ENCODE assay signal across 9 cellular contexts in genomic region chr17:74759243-74759801, GRCh38. TPM values are rescaled to one million over a fixed set of nuclear protein-coding genes. Genes with fewer than 3 reads are reported as not detected.
DNase-seq lines count a peak whose midpoint lies in the region; ATAC-seq, FAIRE-seq and TF ChIP-seq lines count a peak whose summit lies in the region.
"Had no signal": no experiment of that assay in that cellular context is flagged by ENCODE, and none has a peak within 500 bp of the region (broad histone marks: within the 10 kb centered on the region; RNA-seq: fewer than 3 reads in every experiment).

No MANE protein-coding gene starts in this region.

- no peaks in the 10 kb centered on the region for H3K9me3 ChIP-seq in SJCRH30 (replicated peaks)
- no peaks in the 10 kb centered on the region for H3K9me3 ChIP-seq in small intestine (ENCODE audit: control insufficient read depth, low read depth)
- H3K9me3 ChIP-seq in testis: no peaks in the 10 kb centered on the region

- H3K27ac ChIP-seq in SJCRH30 (no peak overlapping the region; the same call in 1 of the 2 replicates), cingulate gyrus (ENCODE audit: low read depth, low read length) (peak overlapping the region; percentile 75), small intestine (ENCODE audit: low read depth in 1 of 2, low read length in 1 of 2) (peak overlapping the region; percentile 85 to 92), testis (peak overlapping the region in 1 of 2 donors; percentile 14)

- no peak overlapping the region for H3K4me3 ChIP-seq in SJCRH30
- peak overlapping the region in 1 of 2 donors; percentile 37 for H3K4me3 ChIP-seq in small intestine (ENCODE audit: low read depth in 1 of 2, low read length in 2 of 2)
- no peak overlapping the region for H3K4me3 ChIP-seq in testis

- intact Hi-C loops in testis (cut with DNase I; ENCODE audit: low total_unique reads): no loop called here

- no peaks in the 10 kb centered on the region for H3K27me3 ChIP-seq in SJCRH30
- no peaks in the 10 kb centered on the region for H3K27me3 ChIP-seq in small intestine (ENCODE audit: control insufficient read depth in 2 of 2, insufficient read depth in 2 of 2, low read length in 2 of 2)
- H3K27me3 ChIP-seq in testis: no peaks in the 10 kb centered on the region

- 21 to 56% (median 29%) methylated on average over 8 to 9 of the region's 9 CpGs for WGBS in small intestine, 3 donors
- 55 to 65% methylated on average over 4 to 9 of the region's 9 CpGs for WGBS in testis, 2 donors

- no peak for TF ChIP-seq POLR2A in testis (IDR thresholded peaks at IDR 0.05)

- H3K36me3 ChIP-seq in SJCRH30 (no peaks in the 10 kb centered on the region), small intestine (ENCODE audit: control insufficient read depth in 2 of 2, insufficient read depth in 2 of 2, low read length in 2 of 2) (peaks cover 2 to 6% of the 10 kb centered on the region in 2 donors), testis (ENCODE audit: low read depth, missing control alignments) (no peaks in the 10 kb centered on the region)

- peak; percentile 37 for TF ChIP-seq CTCF in GM13977 (IDR thresholded peaks at IDR 0.05; ENCODE audit: extremely low read depth, insufficient read depth, missing control alignments)
- no peak for TF ChIP-seq CTCF in testis (IDR thresholded peaks at IDR 0.05)

- H3K4me1 ChIP-seq in SJCRH30 (peaks cover 53% of the 10 kb centered on the region), small intestine (ENCODE audit: control insufficient read depth in 2 of 2, insufficient read depth in 1 of 2, low read depth in 1 of 2, low read length in 1 of 2) (peaks cover 31 to 40% of the 10 kb centered on the region in 2 donors), testis (peaks cover 60% of the 10 kb centered on the region)

- DNase-seq in GM13977 (ENCODE audit: low spot score): peak; percentile 67
- peak; percentile 69 to 80 for DNase-seq in SJCRH30
- DNase-seq in small intestine: peak; percentile 58
- no peak for DNase-seq in globus pallidus (ENCODE audit: low spot score)
- no peak for DNase-seq in testis

- FAIRE-seq in small intestine (lab: Jason Lieb, UNC): no peak

- ATAC-seq in HG02642 (IDR thresholded peaks at IDR 0.05; ENCODE audit: poor library complexity, unreplicated experiment) (peak; percentile 65), HG03280 (IDR thresholded peaks at IDR 0.05; ENCODE audit: unreplicated experiment) (no peak)

- in situ Hi-C loops in GM13977 (cut with MboI; ENCODE audit: low pct_unique_long_range_greater_than_20kb, low sequenced_read_pairs, unreplicated experiment): loop anchor here (25.0 kb wide), 1 partner anchor 428 kb away; the partner anchor contains the start of gene SUMO2

RNA-seq across cellular contexts. Expression of gene NHERF1, which starts 10.9 kb away (rescaled TPM):
- 42.0 and 45.4 TPM in 2 replicates for total RNA-seq in SJCRH30 (2014; rRNA removed; shearing (Covaris generic))
- polyA plus RNA-seq in small intestine (100 to 1,000 TPM; 231 to 592 (median 569) TPM), testis (ENCODE audit: insufficient read depth, low read depth, low replicate concordance) (69.2 TPM)
- total RNA-seq in testis: 10 to 100 TPM; 26.9 to 28.6 TPM

RNA-seq across cellular contexts. Expression of gene NAT9, which starts 16.8 kb away (rescaled TPM):
- 47.7 and 50.1 TPM in 2 replicates for total RNA-seq in SJCRH30 (2014; rRNA removed; shearing (Covaris generic))
- polyA plus RNA-seq in small intestine (10 to 100 TPM; 12.4 to 28.3 (median 16.3) TPM), testis (ENCODE audit: insufficient read depth, low read depth, low replicate concordance) (43.8 TPM)
- 10 to 100 TPM; 45.6 to 51.3 TPM for total RNA-seq in testis

RNA-seq across cellular contexts. Expression of gene RAB37, which starts 22.3 kb away (rescaled TPM):
- total RNA-seq in SJCRH30 (2014; rRNA removed; shearing (Covaris generic)): 1.3 and 3.0 TPM in 2 replicates
- polyA plus RNA-seq in small intestine (1 to 10 TPM; 1.8 to 4.5 (median 3.8) TPM), testis (ENCODE audit: insufficient read depth, low read depth, low replicate concordance) (1.9 TPM)
- under 1 TPM; 0.81 to 0.94 TPM for total RNA-seq in testis

RNA-seq across cellular contexts. Expression of gene CD300LF, which starts 46.6 kb away (rescaled TPM):
- total RNA-seq in SJCRH30 (2014; rRNA removed; shearing (Covaris generic)): not detected in 2 replicates
- polyA plus RNA-seq in small intestine (1 to 10 TPM; 1.6 to 5.7 (median 2.3) TPM), testis (ENCODE audit: insufficient read depth, low read depth, low replicate concordance) (0.79 TPM)
- total RNA-seq in testis: 1 to 10 TPM in 1 of 2 donors, under 1 TPM in 1; 0.43 to 1.1 TPM
- total RNA-seq: T-helper 2 cell treated with Interferon-gamma antibody and Interleukin-4, amounts not matched to agents 100 ng/mL and 5 ng/mL, for 36 hours had no signal

Comparison
In these comparisons a context has a peak if more than half of its experiments do, and no peak if none do; other contexts are left out.
1. DNase-seq: peak in GM13977 (single experiment), SJCRH30 (2 of 2) and small intestine (single experiment); none in globus pallidus (single experiment) and testis (single experiment).